30 cellular contexts compared by ENCODE assay signal in genomic region chrX:103571726-103572125, GRCh38. TPM values are rescaled to one million over a fixed set of nuclear protein-coding genes. Genes with fewer than 3 reads are reported as not detected.
"Had no signal": no experiment of that assay in that cellular context is flagged by ENCODE, and none has a peak within 500 bp of the region (broad histone marks: within the 10 kb centered on the region; RNA-seq: fewer than 3 reads in every experiment).

No MANE protein-coding gene starts in this region.

- H3K27ac Mint-ChIP-seq: naive thymus-derived CD4-positive, alpha-beta T cell; natural killer cell; nephron; neural progenitor cell; progenitor cell of endocrine pancreas; stimulated activated memory B cell treated with anti-CD40 and anti-IgM and Interleukin-4, amounts not matched to agents 10 μg/mL and 1 μg/mL and 100 μg/mL, for 72 hours; stimulated activated naive CD8-positive, alpha-beta T cell treated with anti-CD3 and anti-CD28 coated beads, Interleukin-15, Interleukin-2, amounts not matched to agents 100 ng/mL and 50 ng/mL, for 24 hours had no signal

- H3K9ac ChIP-seq: neural progenitor cell, parathyroid adenoma had no signal

- H3K4me3 ChIP-seq: neural progenitor cell, ovary, psoas muscle, right lobe of liver, sigmoid colon, skin epidermis, smooth muscle cell, spleen, stomach, thoracic aorta, thyroid gland, tibial nerve, upper lobe of left lung had no signal

- H3K9me3 Mint-ChIP-seq: naive thymus-derived CD4-positive, alpha-beta T cell; natural killer cell; nephron; neural progenitor cell; stimulated activated memory B cell treated with anti-CD40 and anti-IgM and Interleukin-4, amounts not matched to agents 10 μg/mL and 1 μg/mL and 100 μg/mL, for 72 hours; stimulated activated naive CD8-positive, alpha-beta T cell treated with anti-CD3 and anti-CD28 coated beads, Interleukin-15, Interleukin-2, amounts not matched to agents 100 ng/mL and 50 ng/mL, for 24 hours had no signal

- H3K27ac ChIP-seq: neural progenitor cell, ovary, parathyroid adenoma, psoas muscle, right lobe of liver, sigmoid colon, skin epidermis, spleen, stomach, thoracic aorta, thyroid gland, tibial nerve, upper lobe of left lung had no signal

- H3K27me3 Mint-ChIP-seq: progenitor cell of endocrine pancreas; stimulated activated memory B cell treated with anti-CD40 and anti-IgM and Interleukin-4, amounts not matched to agents 10 μg/mL and 1 μg/mL and 100 μg/mL, for 72 hours had no signal

- H3K4me3 Mint-ChIP-seq: naive thymus-derived CD4-positive, alpha-beta T cell; natural killer cell; nephron; neural progenitor cell; stimulated activated memory B cell treated with anti-CD40 and anti-IgM and Interleukin-4, amounts not matched to agents 10 μg/mL and 1 μg/mL and 100 μg/mL, for 72 hours; stimulated activated naive CD8-positive, alpha-beta T cell treated with anti-CD3 and anti-CD28 coated beads, Interleukin-15, Interleukin-2, amounts not matched to agents 100 ng/mL and 50 ng/mL, for 24 hours had no signal

- H3K27me3 ChIP-seq: ovary, right lobe of liver, sigmoid colon, spleen, thyroid gland, upper lobe of left lung had no signal

- H3K4me1 ChIP-seq: neural progenitor cell, parathyroid adenoma, psoas muscle, right lobe of liver, sigmoid colon, spleen, stomach, thyroid gland, tibial nerve, upper lobe of left lung had no signal

- H3K36me3 Mint-ChIP-seq: naive thymus-derived CD4-positive, alpha-beta T cell; natural killer cell; neural progenitor cell; stimulated activated memory B cell treated with anti-CD40 and anti-IgM and Interleukin-4, amounts not matched to agents 10 μg/mL and 1 μg/mL and 100 μg/mL, for 72 hours had no signal

- DNase-seq: naive thymus-derived CD4-positive, alpha-beta T cell; natural killer cell; occipital lobe; ovary; posterior cingulate gyrus; psoas muscle; right cardiac atrium; right lobe of liver; sigmoid colon; spleen; stimulated activated CD4-positive, alpha-beta T cell treated with anti-CD3 and anti-CD28 coated beads, Interleukin-12 subunit alpha, Interleukin-12 subunit beta, amount 100 ng/mL, for 4 hours; stimulated activated CD4-positive, alpha-beta T cell treated with anti-CD3 and anti-CD28 coated beads, Interleukin-1b, Interleukin-23, amount 100 ng/mL, for 48 hours; stimulated activated CD4-positive, alpha-beta T cell treated with anti-CD3 and anti-CD28 coated beads, Interleukin-4, amount 100 ng/mL, for 1 hour; stimulated activated CD4-positive, alpha-beta T cell treated with anti-CD3 and anti-CD28 coated beads, Interleukin-4, amount 100 ng/mL, for 4 hours; stimulated activated CD8-positive, alpha-beta memory T cell treated with anti-CD3 and anti-CD28 coated beads, Interleukin-4, amount 100 ng/mL, for 48 hours; stimulated activated naive CD4-positive, alpha-beta T cell treated with Interleukin-2 at 50 U/mL for 16 hours; stomach; thyroid gland; upper lobe of left lung had no signal

- H3K36me3 ChIP-seq: neural progenitor cell, ovary, right lobe of liver, sigmoid colon, spleen, stomach, thoracic aorta, thyroid gland, tibial nerve, upper lobe of left lung had no signal

- H3K4me2 ChIP-seq: neural progenitor cell, smooth muscle cell had no signal

- H3K4me1 Mint-ChIP-seq: naive thymus-derived CD4-positive, alpha-beta T cell; natural killer cell; nephron; neural progenitor cell; stimulated activated memory B cell treated with anti-CD40 and anti-IgM and Interleukin-4, amounts not matched to agents 10 μg/mL and 1 μg/mL and 100 μg/mL, for 72 hours had no signal

- H2AFZ ChIP-seq: neural progenitor cell, parathyroid adenoma had no signal

- ATAC-seq: naive thymus-derived CD4-positive, alpha-beta T cell; natural killer cell; psoas muscle; right cardiac atrium; right lobe of liver; stimulated activated memory B cell treated with anti-CD40 and anti-IgM and Interleukin-4, amounts not matched to agents 10 μg/mL and 1 μg/mL and 100 μg/mL, for 72 hours had no signal

- FAIRE-seq: urothelium cell line had no signal

- H3K9me3 ChIP-seq: ovary, psoas muscle, right lobe of liver, sigmoid colon, spleen, stomach, thoracic aorta, thyroid gland, tibial nerve, upper lobe of left lung had no signal

- H3K79me2 ChIP-seq: parathyroid adenoma had no signal

RNA-seq across cellular contexts. Expression of gene RAB40A, which starts 52.4 kb away (rescaled TPM):
- total RNA-seq: natural killer cell had no signal
